8 cellular contexts compared by ENCODE assay signal in the genomic region with DNA sequence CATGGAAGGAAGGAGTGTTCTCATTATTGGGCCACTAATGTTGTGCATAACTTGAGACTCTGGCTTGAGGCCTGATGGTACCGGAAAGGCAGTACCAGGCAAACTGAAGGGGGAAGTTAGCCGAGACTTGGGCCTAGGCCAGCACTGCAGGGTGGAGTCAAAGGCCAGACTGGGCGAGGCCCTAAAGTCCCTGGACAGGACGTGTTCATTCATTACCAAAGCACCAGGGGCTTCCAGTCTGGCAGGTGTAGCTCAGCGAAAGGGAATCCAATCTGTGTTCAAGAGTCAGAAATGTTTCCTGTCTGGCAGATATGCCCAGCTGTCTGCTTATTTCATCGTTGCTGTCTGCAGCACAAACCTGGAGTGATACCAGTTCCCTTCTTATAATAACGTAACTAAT. TPM values are rescaled to one million over a fixed set of nuclear protein-coding genes. Genes with fewer than 3 reads are reported as not detected.
DNase-seq lines count a peak whose midpoint lies in the region; ATAC-seq and TF ChIP-seq lines count a peak whose summit lies in the region.

No MANE protein-coding gene starts in this region.

- no peaks in the 10 kb centered on the region for H3K9me3 ChIP-seq in colonic mucosa

- H3K27ac ChIP-seq in colonic mucosa: peak overlapping the region; percentile 29

- H3K4me1 ChIP-seq in colonic mucosa: no peaks in the 10 kb centered on the region

- no peaks in the 10 kb centered on the region for H3K36me3 ChIP-seq in colonic mucosa

- ATAC-seq in GM19463 (IDR thresholded peaks at IDR 0.05; ENCODE audit: unreplicated experiment): no peak
- no peak for ATAC-seq in HG03139 (IDR thresholded peaks at IDR 0.05; ENCODE audit: unreplicated experiment)

- intact Hi-C loops in colonic mucosa (cut with DNase I): no loop called here

- no peak for TF ChIP-seq CTCF in colonic mucosa (IDR thresholded peaks at IDR 0.05)

- peak; percentile 69 for DNase-seq in Ammon's horn (ENCODE audit: low spot score)
- DNase-seq in NCI-H1092 treated with DMSO at 0.1 percent for 48 hours (lab: John Stamatoyannopoulos, UW): peak; percentile 46
- DNase-seq in colonic mucosa: peak; percentile 90
- peak; percentile 90 for DNase-seq in mesenteric fat pad (ENCODE audit: low spot score)
- no peak for DNase-seq in SHP77 treated with DMSO at 0.1 percent for 48 hours (lab: John Stamatoyannopoulos, UW)
- DNase-seq in Kasumi-1 (lab: John Stamatoyannopoulos, UW): no peak

- H3K9ac ChIP-seq in colonic mucosa (ENCODE audit: low read depth in 2 of 2, low read length in 2 of 2): peak overlapping the region in 1 of 2 donors; percentile 23

- H3K4me3 ChIP-seq in colonic mucosa: no peak overlapping the region

- H3K27me3 ChIP-seq in colonic mucosa: no peaks in the 10 kb centered on the region

RNA-seq across cellular contexts. Expression of a gene that starts 4.7 kb away (rescaled TPM):
- 10 to 100 TPM; 38.2 to 38.5 TPM for total RNA-seq in colonic mucosa
- total RNA-seq in mesenteric fat pad: 66.2 TPM

Comparison
In these comparisons a context has a peak if more than half of its experiments do, and no peak if none do; other contexts are left out.
1. DNase-seq: peak in Ammon's horn (single experiment), NCI-H1092 treated with DMSO at 0.1 percent for 48 hours (single experiment), colonic mucosa (single experiment) and mesenteric fat pad (single experiment); none in SHP77 treated with DMSO at 0.1 percent for 48 hours (single experiment) and Kasumi-1 (0 of 2).